Comparison of ENCODE assay signal across 22 cellular contexts in genomic region chr10:97801449-97801848, GRCh38. TPM values are rescaled to one million over a fixed set of nuclear protein-coding genes. Genes with fewer than 3 reads are reported as not detected.
A peak's percentile ranks its signal among the peaks of the same experiment; 100 is the strongest.
DNase-seq lines count a peak whose midpoint lies in the region; ATAC-seq, FAIRE-seq and TF ChIP-seq lines count a peak whose summit lies in the region.
"Had no signal": no experiment of that assay in that cellular context is flagged by ENCODE, and none has a peak within 500 bp of the region (broad histone marks: within the 10 kb centered on the region; RNA-seq: fewer than 3 reads in every experiment).

No MANE protein-coding gene starts in this region.

- intact Hi-C loops in kidney (cut with DNase I) (no loop called here), sciatic nerve (cut with DNase I) (no loop called here)

- peaks cover 4% of the 10 kb centered on the region for H3K4me1 Mint-ChIP-seq in activated T-helper 17 cell treated with anti-CD3 and anti-CD28 coated beads, Interleukin-2, amount 50 U/mL, for 72 hours

- no peak overlapping the region for H3K4me3 ChIP-seq in kidney (ENCODE audit: low read length in 2 of 2)
- H3K4me3 ChIP-seq in foreskin fibroblast (ENCODE audit: low read depth in 1 of 2, low read length in 2 of 2) = no peak overlapping the region
- H3K4me3 ChIP-seq: HAP-1 had no signal

- no peak for TF ChIP-seq EP300 in Ishikawa (IDR thresholded peaks at IDR 0.05; ENCODE audit: borderline replicate concordance)

- H3K4me1 ChIP-seq in kidney (ENCODE audit: control insufficient read depth in 1 of 2, insufficient read depth in 1 of 2, low read depth in 1 of 2, low read length in 2 of 2) = no peaks in the 10 kb centered on the region
- H3K4me1 ChIP-seq: HAP-1 had no signal

- DNase-seq in kidney (peak; percentile 28), sciatic nerve (ENCODE audit: low spot score) (no peak), NCI-H2196 treated with DMSO at 0.1 percent for 48 hours (lab: John Stamatoyannopoulos, UW; ENCODE audit: unreplicated experiment) (no peak), foreskin fibroblast (no peak)
- DNase-seq: 8988T; C1 segment of cervical spinal cord; Calu3; CD4-positive, alpha-beta memory T cell; COR-L47; DMS79 treated with DMSO at 0.1 percent for 48 hours; GF-D8; GOT3; HFFc6 had no signal

- no peak for FAIRE-seq in kidney (lab: Jason Lieb, UNC)
- FAIRE-seq: GM12892, H54 had no signal

- no peak for TF ChIP-seq CTCF in kidney (IDR thresholded peaks at IDR 0.05; ENCODE audit: borderline replicate concordance, extremely low read depth, insufficient read depth)
- TF ChIP-seq CTCF in foreskin fibroblast (IDR thresholded peaks at IDR 0.05; ENCODE audit: low read depth, low read length) = no peak

- H3K27me3 Mint-ChIP-seq in activated T-helper 17 cell treated with anti-CD3 and anti-CD28 coated beads, Interleukin-2, amount 50 U/mL, for 72 hours = no peaks in the 10 kb centered on the region

- no peak for TF ChIP-seq RAD21 in Ishikawa (IDR thresholded peaks at IDR 0.05; ENCODE audit: low read depth)

- no peaks in the 10 kb centered on the region for H3K36me3 ChIP-seq in kidney (ENCODE audit: control insufficient read depth in 1 of 2, insufficient read depth in 2 of 2, low read length in 2 of 2)
- H3K36me3 ChIP-seq: HAP-1 had no signal

- ATAC-seq in activated T-helper 17 cell treated with anti-CD3 and anti-CD28 coated beads, Interleukin-2, amount 50 U/mL, for 72 hours (replicated peaks) = no peak
- ATAC-seq in sciatic nerve (peak; percentile 81), HG02852 (IDR thresholded peaks at IDR 0.05; ENCODE audit: unreplicated experiment) (no peak)

- H3K9ac ChIP-seq in kidney (ENCODE audit: low read length in 2 of 2) = no peak overlapping the region

- peaks cover 2% of the 10 kb centered on the region for H3K9me3 Mint-ChIP-seq in activated T-helper 17 cell treated with anti-CD3 and anti-CD28 coated beads, Interleukin-2, amount 50 U/mL, for 72 hours

- no peak overlapping the region for H3K4me3 Mint-ChIP-seq in activated T-helper 17 cell treated with anti-CD3 and anti-CD28 coated beads, Interleukin-2, amount 50 U/mL, for 72 hours
- H3K4me3 Mint-ChIP-seq: CD4-positive, alpha-beta memory T cell; HFFc6 had no signal

- no peaks in the 10 kb centered on the region for H3K36me3 Mint-ChIP-seq in activated T-helper 17 cell treated with anti-CD3 and anti-CD28 coated beads, Interleukin-2, amount 50 U/mL, for 72 hours (ENCODE audit: low read depth)

- H3K9me3 ChIP-seq in kidney (ENCODE audit: control insufficient read depth in 1 of 2, low read length in 2 of 2) = no peaks in the 10 kb centered on the region
- H3K9me3 ChIP-seq: HAP-1 had no signal

- H3K27ac ChIP-seq in kidney (ENCODE audit: low read depth in 2 of 2, low read length in 2 of 2) = no peak overlapping the region

- H3K27ac Mint-ChIP-seq in activated T-helper 17 cell treated with anti-CD3 and anti-CD28 coated beads, Interleukin-2, amount 50 U/mL, for 72 hours = peak overlapping the region; percentile 12
- H3K27ac Mint-ChIP-seq: HFFc6 had no signal

TF ChIP-seq in Ishikawa, 13 proteins besides CTCF, POLR2A, EP300 and RAD21:
- no peak for TF ChIP-seq FOXM1 (IDR thresholded peaks at IDR 0.05; ENCODE audit: borderline replicate concordance, low read depth)
- TF ChIP-seq, protein P1, sequence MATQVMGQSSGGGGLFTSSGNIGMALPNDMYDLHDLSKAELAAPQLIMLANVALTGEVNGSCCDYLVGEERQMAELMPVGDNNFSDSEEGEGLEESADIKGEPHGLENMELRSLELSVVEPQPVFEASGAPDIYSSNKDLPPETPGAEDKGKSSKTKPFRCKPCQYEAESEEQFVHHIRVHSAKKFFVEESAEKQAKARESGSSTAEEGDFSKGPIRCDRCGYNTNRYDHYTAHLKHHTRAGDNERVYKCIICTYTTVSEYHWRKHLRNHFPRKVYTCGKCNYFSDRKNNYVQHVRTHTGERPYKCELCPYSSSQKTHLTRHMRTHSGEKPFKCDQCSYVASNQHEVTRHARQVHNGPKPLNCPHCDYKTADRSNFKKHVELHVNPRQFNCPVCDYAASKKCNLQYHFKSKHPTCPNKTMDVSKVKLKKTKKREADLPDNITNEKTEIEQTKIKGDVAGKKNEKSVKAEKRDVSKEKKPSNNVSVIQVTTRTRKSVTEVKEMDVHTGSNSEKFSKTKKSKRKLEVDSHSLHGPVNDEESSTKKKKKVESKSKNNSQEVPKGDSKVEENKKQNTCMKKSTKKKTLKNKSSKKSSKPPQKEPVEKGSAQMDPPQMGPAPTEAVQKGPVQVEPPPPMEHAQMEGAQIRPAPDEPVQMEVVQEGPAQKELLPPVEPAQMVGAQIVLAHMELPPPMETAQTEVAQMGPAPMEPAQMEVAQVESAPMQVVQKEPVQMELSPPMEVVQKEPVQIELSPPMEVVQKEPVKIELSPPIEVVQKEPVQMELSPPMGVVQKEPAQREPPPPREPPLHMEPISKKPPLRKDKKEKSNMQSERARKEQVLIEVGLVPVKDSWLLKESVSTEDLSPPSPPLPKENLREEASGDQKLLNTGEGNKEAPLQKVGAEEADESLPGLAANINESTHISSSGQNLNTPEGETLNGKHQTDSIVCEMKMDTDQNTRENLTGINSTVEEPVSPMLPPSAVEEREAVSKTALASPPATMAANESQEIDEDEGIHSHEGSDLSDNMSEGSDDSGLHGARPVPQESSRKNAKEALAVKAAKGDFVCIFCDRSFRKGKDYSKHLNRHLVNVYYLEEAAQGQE (IDR thresholded peaks at IDR 0.05; ENCODE audit: low read depth) = peak; percentile 58

RNA-seq across cellular contexts. Expression of gene SFRP5, which starts 29.6 kb away (rescaled TPM):
- total RNA-seq in activated T-helper 17 cell treated with anti-CD3 and anti-CD28 coated beads, Interleukin-2, amount 50 U/mL, for 72 hours = not detected
- total RNA-seq in kidney = 0.31 TPM
- polyA plus RNA-seq in kidney (ENCODE audit: insufficient read depth, low read depth, low replicate concordance) = 0.22 TPM
- total RNA-seq in sciatic nerve = 292 TPM
- total RNA-seq: A673; CD4-positive, alpha-beta memory T cell; G401; HFFc6 had no signal
- polyA plus RNA-seq: BJ; CD4-positive, alpha-beta memory T cell had no signal

RNA-seq across cellular contexts. Expression of gene GOLGA7B, which starts 48.2 kb away (rescaled TPM):
- 1 to 10 TPM; 5.8 to 8.2 TPM for total RNA-seq in activated T-helper 17 cell treated with anti-CD3 and anti-CD28 coated beads, Interleukin-2, amount 50 U/mL, for 72 hours
- 0.50 TPM for total RNA-seq in kidney
- not detected for polyA plus RNA-seq in kidney (ENCODE audit: insufficient read depth, low read depth, low replicate concordance)
- 4.6 TPM for total RNA-seq in sciatic nerve
- total RNA-seq: G401, HFFc6 had no signal

Comparison
In these comparisons a context has a peak if more than half of its experiments do, and no peak if none do; other contexts are left out.
1. RNA of gene SFRP5, which starts 29.6 kb away (total RNA-seq): 292 TPM in sciatic nerve (single experiment); 0.31 TPM in kidney (single experiment) and not detected in activated T-helper 17 cell treated with anti-CD3 and anti-CD28 coated beads, Interleukin-2, amount 50 U/mL, for 72 hours; every median in the first group is over 100 times any median in the second.